ENCODE assay signal across 15 cellular contexts in the genomic region with DNA sequence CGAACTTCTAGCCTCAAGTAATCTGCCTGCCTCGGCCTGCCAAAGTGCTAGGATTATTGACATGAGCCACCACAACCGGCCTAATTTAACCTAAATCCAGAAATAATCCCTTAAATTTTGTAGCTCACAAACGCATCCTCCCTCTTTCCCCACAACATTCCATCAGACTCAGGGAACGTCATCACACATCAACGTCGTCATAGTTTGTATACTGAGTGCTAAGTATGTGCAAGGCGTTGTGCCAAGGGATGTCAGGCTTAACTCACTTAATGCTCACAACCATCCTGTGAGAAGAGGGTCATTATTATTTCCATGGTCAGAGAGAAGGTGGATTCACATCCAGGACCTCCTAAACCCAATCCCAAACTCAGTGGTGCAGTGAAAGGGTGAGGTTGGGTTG. TPM values are rescaled to one million over a fixed set of nuclear protein-coding genes. Genes with fewer than 3 reads are reported as not detected.
DNase-seq lines count a peak whose midpoint lies in the region; ATAC-seq and TF ChIP-seq lines count a peak whose summit lies in the region.
"Had no signal": no experiment of that assay in that cellular context is flagged by ENCODE, and none has a peak within 500 bp of the region (broad histone marks: within the 10 kb centered on the region; RNA-seq: fewer than 3 reads in every experiment).

No MANE protein-coding gene starts in this region.

- H2AFZ ChIP-seq in IMR-90 (replicated peaks; ENCODE audit: low read length, poor library complexity) = no peak overlapping the region
- H2AFZ ChIP-seq: PC-9 had no signal

- H3K27me3 ChIP-seq in IMR-90 (ENCODE audit: control insufficient read depth, insufficient read depth, low read length) (peaks cover under 1% of the 10 kb centered on the region; the same call in 1 of the 2 replicates), liver (ENCODE audit: control insufficient read depth in 4 of 4, insufficient read depth in 4 of 4, low read length in 3 of 4) (no peaks in the 10 kb centered on the region), suprapubic skin (peaks cover 33% of the 10 kb centered on the region)
- H3K27me3 ChIP-seq: SJSA1 had no signal

- DNase-seq in IMR-90 (no peak), activated B cell treated with CpG ODN at 0.5 μM for 24 hours (no peak), suprapubic skin (ENCODE audit: low spot score in 2 of 2) (no peak), SHP77 treated with DMSO at 0.1 percent for 48 hours (lab: John Stamatoyannopoulos, UW) (no peak)
- no peak for DNase-seq in activated T-helper 2 cell treated with anti-CD3 and anti-CD28 coated beads, Interferon-gamma antibody, Interleukin-2, Interleukin-4, amounts not matched to agents 10 μg/mL and 5 μg/mL and 100 μg/mL, durations not matched to agents 14 hours and 24 hours and 36 hours (ENCODE audit: low spot score)
- DNase-seq: HFFc6, NCI-H2029 treated with DMSO at 0.1 percent for 48 hours, NCI-H2171 had no signal

- no peak for TF ChIP-seq POLR2A in IMR-90 (IDR thresholded peaks at IDR 0.05; ENCODE audit: low read depth, low read length)
- no peak for TF ChIP-seq POLR2A in suprapubic skin (IDR thresholded peaks at IDR 0.05)

- peak overlapping the region; percentile 62; the same call in 1 of the 2 replicates for H3K4ac ChIP-seq in IMR-90 (ENCODE audit: low read depth, low read length)

- peak overlapping the region; percentile 30; the same call in 1 of the 3 replicates for H2BK15ac ChIP-seq in IMR-90 (ENCODE audit: low read depth, low read length)

- H3K36me3 ChIP-seq in IMR-90 (ENCODE audit: control insufficient read depth, insufficient read depth, low read length) = no peaks in the 10 kb centered on the region
- H3K36me3 ChIP-seq in liver (ENCODE audit: control insufficient read depth in 4 of 4, insufficient read depth in 3 of 4, low read depth in 1 of 4, low read length in 3 of 4) = no peaks in the 10 kb centered on the region
- H3K36me3 ChIP-seq in suprapubic skin = no peaks in the 10 kb centered on the region
- H3K36me3 ChIP-seq: BLaER1 treated with 17β-estradiol and CSF1 and Interleukin-3, amounts not matched to agents 10 nM and 100 nM; SJSA1 had no signal

- H3K18ac ChIP-seq in IMR-90 (ENCODE audit: low read depth, low read length) = no peak overlapping the region

- H3K4me3 Mint-ChIP-seq in activated B cell treated with CpG ODN at 0.5 μM for 24 hours = peak overlapping the region; percentile 5
- H3K4me3 Mint-ChIP-seq in activated T-helper 2 cell treated with anti-CD3 and anti-CD28 coated beads, Interferon-gamma antibody, Interleukin-2, Interleukin-4, amounts not matched to agents 10 μg/mL and 5 μg/mL and 100 μg/mL, durations not matched to agents 14 hours and 24 hours and 36 hours (ENCODE audit: low read depth) = no peak overlapping the region

- peaks cover 0 to 6% of the 10 kb centered on the region in 2 experiments; a peak in 1 of 4 replicates for H3K79me1 ChIP-seq in IMR-90 (ENCODE audit: low read depth in 1 of 2, low read length in 2 of 2)

- H3K36me3 Mint-ChIP-seq in activated B cell treated with CpG ODN at 0.5 μM for 24 hours (ENCODE audit: low read depth) = no peaks in the 10 kb centered on the region
- no peaks in the 10 kb centered on the region for H3K36me3 Mint-ChIP-seq in activated T-helper 2 cell treated with anti-CD3 and anti-CD28 coated beads, Interferon-gamma antibody, Interleukin-2, Interleukin-4, amounts not matched to agents 10 μg/mL and 5 μg/mL and 100 μg/mL, durations not matched to agents 14 hours and 24 hours and 36 hours (ENCODE audit: low read depth)
- H3K36me3 Mint-ChIP-seq: CD8-positive, alpha-beta T cell had no signal

- no peak overlapping the region for H3K27ac ChIP-seq in IMR-90 (ENCODE audit: insufficient read depth, low read length)
- peak overlapping the region; percentile 82 to 95 for H3K27ac ChIP-seq in liver (ENCODE audit: low read depth in 1 of 2, low read length in 2 of 2)
- peak overlapping the region; percentile 47 for H3K27ac ChIP-seq in suprapubic skin
- H3K27ac ChIP-seq: BLaER1 treated with 17β-estradiol and CSF1 and Interleukin-3, amounts not matched to agents 10 nM and 100 nM; PC-9; SJSA1 had no signal

- no peak overlapping the region for H3K56ac ChIP-seq in IMR-90 (ENCODE audit: extremely low read depth, insufficient read depth, low read length)

- no peak overlapping the region for H3K14ac ChIP-seq in IMR-90 (replicated peaks; ENCODE audit: low read depth, low read length)

- H3K27ac Mint-ChIP-seq in activated B cell treated with CpG ODN at 0.5 μM for 24 hours = no peak overlapping the region
- H3K27ac Mint-ChIP-seq in activated T-helper 2 cell treated with anti-CD3 and anti-CD28 coated beads, Interferon-gamma antibody, Interleukin-2, Interleukin-4, amounts not matched to agents 10 μg/mL and 5 μg/mL and 100 μg/mL, durations not matched to agents 14 hours and 24 hours and 36 hours = no peak overlapping the region
- H3K27ac Mint-ChIP-seq: CD8-positive, alpha-beta T cell; HFFc6 had no signal

- H3K4me3 ChIP-seq in IMR-90 (ENCODE audit: insufficient read depth, low read depth, low read length) = no peak overlapping the region
- peak overlapping the region in 2 of 3 donors; percentile 34 to 52 for H3K4me3 ChIP-seq in liver (ENCODE audit: low read depth in 1 of 3, low read length in 3 of 3)
- H3K4me3 ChIP-seq in suprapubic skin = no peak overlapping the region
- H3K4me3 ChIP-seq: BLaER1 treated with 17β-estradiol and CSF1 and Interleukin-3, amounts not matched to agents 10 nM and 100 nM; PC-9 had no signal

- H3K9me1 ChIP-seq in IMR-90 (ENCODE audit: insufficient read depth, low read length) = peaks cover 11% of the 10 kb centered on the region; the same call in 1 of the 2 replicates

- no peak overlapping the region for H4K8ac ChIP-seq in IMR-90 (ENCODE audit: low read depth in 2 of 2, low read length in 2 of 2)

- no peak overlapping the region for H3K4me2 ChIP-seq in IMR-90 (ENCODE audit: low read depth, low read length)
- H3K4me2 ChIP-seq: BLaER1 treated with 17β-estradiol and CSF1 and Interleukin-3, amounts not matched to agents 10 nM and 100 nM; PC-9 had no signal

- no peak overlapping the region for H3K9ac ChIP-seq in IMR-90 (ENCODE audit: low read depth, low read length)
- peak overlapping the region in 1 of 2 donors; percentile 65 for H3K9ac ChIP-seq in liver (ENCODE audit: low read depth in 1 of 2, low read length in 2 of 2)
- H3K9ac ChIP-seq: BLaER1 treated with 17β-estradiol and CSF1 and Interleukin-3, amounts not matched to agents 10 nM and 100 nM had no signal

- peaks cover 2% of the 10 kb centered on the region; the same call in 1 of the 2 replicates for H3K4me1 ChIP-seq in IMR-90 (ENCODE audit: control insufficient read depth, insufficient read depth, low read length)
- peaks cover 0 to 26% (median 12%) of the 10 kb centered on the region in 4 donors for H3K4me1 ChIP-seq in liver (ENCODE audit: control insufficient read depth in 4 of 4, insufficient read depth in 4 of 4, low read length in 3 of 4)
- peaks cover 22% of the 10 kb centered on the region for H3K4me1 ChIP-seq in suprapubic skin

- POLR2A ChIA-PET in IMR-90 (lab: Charles Lee; ENCODE audit: unreplicated experiment) (interaction anchor here (0.6 kb wide), 1 partner anchor 135 kb away, joined by 3 read pairs; no protein-coding TSS in a partner anchor), activated B cell treated with CpG ODN at 0.5 μM for 24 hours (lab: Charles Lee) (no interaction called here)

- in situ Hi-C loops in IMR-90 (cut with MboI; ENCODE audit: low sequenced_read_pairs) = no loop called here

- WGBS in IMR-90 (ENCODE audit: extremely low coverage in 2 of 2, insufficient read length in 1 of 2), 2 experiments = 95% methylated on average over 3 of the region's 8 CpGs; no CpG with 5 or more reads in 1 of the 2 experiments
- 61% methylated on average over 8 of the region's 8 CpGs for WGBS in liver
- 95% methylated on average over 8 of the region's 8 CpGs for WGBS in suprapubic skin

- no peak overlapping the region for H4K5ac ChIP-seq in IMR-90 (ENCODE audit: low read depth, low read length)

- no peak overlapping the region for H2BK20ac ChIP-seq in IMR-90 (ENCODE audit: low read depth, low read length)

- H2AK5ac ChIP-seq in IMR-90 (ENCODE audit: low read depth, low read length) = peak overlapping the region; percentile 82; the same call in 1 of the 2 replicates

- intact Hi-C loops in IMR-90 (cut with micrococcal nuclease) (no loop called here), activated B cell treated with CpG ODN at 0.5 μM for 24 hours (cut with micrococcal nuclease) (no loop called here)
- intact Hi-C loops in activated T-helper 2 cell treated with anti-CD3 and anti-CD28 coated beads, Interferon-gamma antibody, Interleukin-2, Interleukin-4, amounts not matched to agents 10 μg/mL and 5 μg/mL and 100 μg/mL, durations not matched to agents 14 hours and 24 hours and 36 hours (cut with micrococcal nuclease) = loop anchor here (2.0 kb wide), 1 partner anchor 160 kb away; no protein-coding TSS in a partner anchor

- peaks cover 33% of the 10 kb centered on the region for H3K4me1 Mint-ChIP-seq in activated B cell treated with CpG ODN at 0.5 μM for 24 hours
- peaks cover 20% of the 10 kb centered on the region for H3K4me1 Mint-ChIP-seq in activated T-helper 2 cell treated with anti-CD3 and anti-CD28 coated beads, Interferon-gamma antibody, Interleukin-2, Interleukin-4, amounts not matched to agents 10 μg/mL and 5 μg/mL and 100 μg/mL, durations not matched to agents 14 hours and 24 hours and 36 hours (ENCODE audit: low read depth)

- TF ChIP-seq EP300 in suprapubic skin (IDR thresholded peaks at IDR 0.05) = no peak

- H2AK9ac ChIP-seq in IMR-90 (replicated peaks; ENCODE audit: low read depth, low read length, poor library complexity) = no peak overlapping the region

- H3K9me3 ChIP-seq in IMR-90 (ENCODE audit: control insufficient read depth, insufficient read depth, low read length) = no peaks in the 10 kb centered on the region
- no peaks in the 10 kb centered on the region for H3K9me3 ChIP-seq in liver (ENCODE audit: control insufficient read depth in 4 of 4, low read length in 3 of 4)
- H3K9me3 ChIP-seq in suprapubic skin = no peaks in the 10 kb centered on the region
- H3K9me3 ChIP-seq: SJSA1 had no signal

- H3K27me3 Mint-ChIP-seq in activated B cell treated with CpG ODN at 0.5 μM for 24 hours = peaks cover 52% of the 10 kb centered on the region
- peaks cover 77% of the 10 kb centered on the region for H3K27me3 Mint-ChIP-seq in activated T-helper 2 cell treated with anti-CD3 and anti-CD28 coated beads, Interferon-gamma antibody, Interleukin-2, Interleukin-4, amounts not matched to agents 10 μg/mL and 5 μg/mL and 100 μg/mL, durations not matched to agents 14 hours and 24 hours and 36 hours (ENCODE audit: low read depth)

- dilution Hi-C loops in IMR-90 (cut with HindIII; ENCODE audit: low sequenced_read_pairs, unreplicated experiment) = no loop called here

- H2BK120ac ChIP-seq in IMR-90 (ENCODE audit: low read depth, low read length) = no peak overlapping the region

- no peak overlapping the region for H2BK5ac ChIP-seq in IMR-90 (ENCODE audit: low read depth, low read length, poor library complexity, severe bottlenecking)

- ATAC-seq in IMR-90 (ENCODE audit: low read depth) (no peak), activated B cell treated with CpG ODN at 0.5 μM for 24 hours (ENCODE audit: low read depth) (no peak), HG03521 (IDR thresholded peaks at IDR 0.05; ENCODE audit: unreplicated experiment) (no peak)

- CTCF ChIA-PET in IMR-90 (lab: Yijun Ruan, JAX) (no interaction called here), activated B cell treated with CpG ODN at 0.5 μM for 24 hours (lab: Charles Lee) (interaction anchor here (1.2 kb wide), 1 partner anchor 144 kb away, joined by 3 read pairs; no protein-coding TSS in a partner anchor)

- H4K91ac ChIP-seq in IMR-90 (ENCODE audit: insufficient read depth, low read depth, low read length) = no peak overlapping the region

- no peak overlapping the region for H3K23ac ChIP-seq in IMR-90 (ENCODE audit: low read depth, low read length)

- no peaks in the 10 kb centered on the region for H3K9me3 Mint-ChIP-seq in activated B cell treated with CpG ODN at 0.5 μM for 24 hours
- no peaks in the 10 kb centered on the region for H3K9me3 Mint-ChIP-seq in activated T-helper 2 cell treated with anti-CD3 and anti-CD28 coated beads, Interferon-gamma antibody, Interleukin-2, Interleukin-4, amounts not matched to agents 10 μg/mL and 5 μg/mL and 100 μg/mL, durations not matched to agents 14 hours and 24 hours and 36 hours
- H3K9me3 Mint-ChIP-seq: CD8-positive, alpha-beta T cell; HFFc6 had no signal

- BruUV-seq in IMR-90 (replicated peaks; lab: Mats Ljungman, UMichigan) = no TSS peak

- TF ChIP-seq RAD21 in IMR-90 (IDR thresholded peaks at IDR 0.05; ENCODE audit: low read length) (no peak), liver (IDR thresholded peaks at IDR 0.05) (no peak)

- no peaks in the 10 kb centered on the region for H4K20me1 ChIP-seq in IMR-90 (ENCODE audit: insufficient read depth, low read length)

- TF ChIP-seq CTCF in IMR-90 (conservative IDR thresholded peaks at IDR 0.05; ENCODE audit: low read depth, low read length) (no peak), activated B cell treated with CpG ODN at 0.5 μM for 24 hours (IDR thresholded peaks at IDR 0.05) (no peak), liver (IDR thresholded peaks at IDR 0.05; ENCODE audit: low read depth, low read length, missing input control) (no peak), suprapubic skin (IDR thresholded peaks at IDR 0.05) (no peak)

RNA-seq across cellular contexts. Expression of gene GSX2, which starts 9.6 kb away (rescaled TPM):
- total RNA-seq in IMR-90 (2012; rRNA removed) = not detected in 2 replicates
- not detected in 2 replicates for polyA plus RNA-seq in IMR-90 (2012; rRNA removed)
- 0.03 TPM in 1 of 2 replicates, not detected in the other for polyA plus RNA-seq in IMR-90 (2012; cell fraction: cytosol; rRNA removed)
- not detected in 2 replicates for polyA plus RNA-seq in IMR-90 (2012; cell fraction: nucleus; rRNA removed; ENCODE audit: low replicate concordance)
- not detected in 2 replicates for total RNA-seq in activated B cell treated with CpG ODN at 0.5 μM for 24 hours
- not detected for total RNA-seq in liver
- not detected for polyA plus RNA-seq in liver
- total RNA-seq in suprapubic skin = under 1 TPM in 1 of 4 donors, not detected in 3; 0.53 TPM
- total RNA-seq in activated T-helper 2 cell treated with anti-CD3 and anti-CD28 coated beads, Interferon-gamma antibody, Interleukin-2, Interleukin-4, amounts not matched to agents 10 μg/mL and 5 μg/mL and 100 μg/mL, durations not matched to agents 14 hours and 24 hours and 36 hours = not detected in 2 replicates
- total RNA-seq: A673; CD8-positive, alpha-beta T cell; HFFc6; PC-9; SJSA1 had no signal

RNA-seq across cellular contexts. Expression of gene CHIC2, which starts 26.0 kb away (rescaled TPM):
- total RNA-seq in IMR-90 (2012; rRNA removed) (26.3 and 65.0 TPM in 2 replicates), activated B cell treated with CpG ODN at 0.5 μM for 24 hours (17.5 and 21.6 TPM in 2 replicates), liver (10 to 100 TPM; 21.7 to 26.2 TPM), suprapubic skin (10 to 100 TPM; 33.3 to 60.3 (median 41.1) TPM)
- polyA plus RNA-seq in IMR-90 (2012; rRNA removed) (18.8 and 20.4 TPM in 2 replicates), liver (10 to 100 TPM in 1 of 2 donors, 1 to 10 TPM in 1; 9.3 to 15.1 TPM)
- 25.1 and 34.5 TPM in 2 replicates for polyA plus RNA-seq in IMR-90 (2012; cell fraction: cytosol; rRNA removed)
- polyA plus RNA-seq in IMR-90 (2012; cell fraction: nucleus; rRNA removed; ENCODE audit: low replicate concordance) = 13.2 and 17.0 TPM in 2 replicates
- 18.8 and 22.5 TPM in 2 replicates for total RNA-seq in activated T-helper 2 cell treated with anti-CD3 and anti-CD28 coated beads, Interferon-gamma antibody, Interleukin-2, Interleukin-4, amounts not matched to agents 10 μg/mL and 5 μg/mL and 100 μg/mL, durations not matched to agents 14 hours and 24 hours and 36 hours

Comparison
In these comparisons a context has a peak if more than half of its experiments do, and no peak if none do; other contexts are left out.
1. H3K4me3 ChIP-seq: peak in liver (2 of 3); none in IMR-90 (single experiment) and suprapubic skin (single experiment).